ENCODE assay signal across 1 cellular context in the genomic region with DNA sequence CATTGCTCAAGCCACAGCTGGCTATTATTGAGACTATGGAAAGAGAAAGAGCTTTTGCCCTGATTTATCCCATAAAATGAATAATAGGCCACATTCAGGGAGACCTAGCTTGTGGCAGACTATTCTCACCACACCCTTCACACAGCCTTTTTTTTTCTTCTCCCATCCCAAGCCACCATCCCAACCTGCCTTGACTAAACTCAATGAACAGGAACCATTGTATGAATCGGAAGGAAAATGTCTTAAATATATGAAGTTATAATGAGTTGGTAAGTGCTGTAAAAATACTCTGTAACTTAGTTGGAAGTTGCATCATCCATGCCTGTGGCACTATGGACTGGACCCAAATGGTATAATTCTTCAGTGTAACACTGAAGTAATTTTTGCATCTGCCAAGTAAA.
TF ChIP-seq lines count a peak whose summit lies in the region.

No MANE protein-coding gene starts in this region.

TF ChIP-seq in K562, 482 proteins besides CTCF, POLR2A, EP300 and RAD21 (continued from another document):
- TF ChIP-seq, protein P1, sequence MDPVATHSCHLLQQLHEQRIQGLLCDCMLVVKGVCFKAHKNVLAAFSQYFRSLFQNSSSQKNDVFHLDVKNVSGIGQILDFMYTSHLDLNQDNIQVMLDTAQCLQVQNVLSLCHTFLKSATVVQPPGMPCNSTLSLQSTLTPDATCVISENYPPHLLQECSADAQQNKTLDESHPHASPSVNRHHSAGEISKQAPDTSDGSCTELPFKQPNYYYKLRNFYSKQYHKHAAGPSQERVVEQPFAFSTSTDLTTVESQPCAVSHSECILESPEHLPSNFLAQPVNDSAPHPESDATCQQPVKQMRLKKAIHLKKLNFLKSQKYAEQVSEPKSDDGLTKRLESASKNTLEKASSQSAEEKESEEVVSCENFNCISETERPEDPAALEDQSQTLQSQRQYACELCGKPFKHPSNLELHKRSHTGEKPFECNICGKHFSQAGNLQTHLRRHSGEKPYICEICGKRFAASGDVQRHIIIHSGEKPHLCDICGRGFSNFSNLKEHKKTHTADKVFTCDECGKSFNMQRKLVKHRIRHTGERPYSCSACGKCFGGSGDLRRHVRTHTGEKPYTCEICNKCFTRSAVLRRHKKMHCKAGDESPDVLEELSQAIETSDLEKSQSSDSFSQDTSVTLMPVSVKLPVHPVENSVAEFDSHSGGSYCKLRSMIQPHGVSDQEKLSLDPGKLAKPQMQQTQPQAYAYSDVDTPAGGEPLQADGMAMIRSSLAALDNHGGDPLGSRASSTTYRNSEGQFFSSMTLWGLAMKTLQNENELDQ (CRISPR knock-in tag; IDR thresholded peaks at IDR 0.05; ENCODE audit: borderline replicate concordance): no peak
- no peak for TF ChIP-seq RFX1 (IDR thresholded peaks at IDR 0.05)
